In genomic region chr17:43757171-43757660, GRCh38 we compare ENCODE assay signal across 1 cellular context.
TF ChIP-seq lines count a peak whose summit lies in the region.

No MANE protein-coding gene starts in this region.

TF ChIP-seq in K562, 482 proteins besides CTCF, POLR2A, EP300 and RAD21:
- TF ChIP-seq GTF3C2 (IDR thresholded peaks at IDR 0.05; ENCODE audit: borderline replicate concordance, extremely low read depth, insufficient read length) (no peak), SPI1 (IDR thresholded peaks at IDR 0.05; ENCODE audit: borderline replicate concordance, low read depth, low read length) (0 out of 2 replicates have a peak, but pooled peaks have one; percentile 19)
